In genomic region chr19:3004522-3004921, GRCh38 we compare ENCODE assay signal across 8 cellular contexts.
"Had no signal": no experiment of that assay in that cellular context is flagged by ENCODE, and none has a peak within 500 bp of the region (broad histone marks: within the 10 kb centered on the region; RNA-seq: fewer than 3 reads in every experiment).

No MANE protein-coding gene starts in this region.

- H3K27ac ChIP-seq: GM23248, KMS-11 had no signal

- DNase-seq: GM23248, GOT3, H7, HCEC 1CT, HFFc6, KBM-7 had no signal

- H3K9me3 Mint-ChIP-seq: HFFc6, IgD-negative memory B cell had no signal

- H3K27me3 Mint-ChIP-seq: IgD-negative memory B cell had no signal

- H3K4me2 ChIP-seq: KMS-11 had no signal

- H3K9ac ChIP-seq: GM23248, KMS-11 had no signal

- H2AFZ ChIP-seq: GM23248 had no signal

- H3K4me3 ChIP-seq: GM23248 had no signal

- H3K4me3 Mint-ChIP-seq: HFFc6, IgD-negative memory B cell had no signal

- H3K27ac Mint-ChIP-seq: HFFc6 had no signal
